ENCODE assay signal across 12 cellular contexts in genomic region chr1:183810756-183811155, GRCh38.
"Had no signal": no experiment of that assay in that cellular context is flagged by ENCODE, and none has a peak within 500 bp of the region (broad histone marks: within the 10 kb centered on the region; RNA-seq: fewer than 3 reads in every experiment).

No MANE protein-coding gene starts in this region.

- H3K36me3 ChIP-seq: ovary had no signal

- H3K9me3 ChIP-seq: ovary had no signal

- DNase-seq: activated CD4-positive, alpha-beta T cell treated with anti-CD3 and anti-CD28 coated beads, Interleukin-2, amount 10 ng/mL, durations not matched to agents 7 days and 5 days; activated CD8-positive, alpha-beta memory T cell treated with anti-CD3 and anti-CD28 coated beads for 24 hours; activated naive CD4-positive, alpha-beta T cell; activated naive CD8-positive, alpha-beta T cell treated with anti-CD3 and anti-CD28 coated beads, Interleukin-2, amount 10 ng/mL, durations not matched to agents 7 days and 5 days; anterior cingulate cortex; hypothalamus; midbrain; ovary; stimulated activated CD4-positive, alpha-beta T cell treated with anti-CD3 and anti-CD28 coated beads, Interleukin-4, amount 100 ng/mL, for 1 hour; stimulated activated naive B cell treated with anti-CD40 and anti-IgM and Interleukin-4, amounts not matched to agents 10 μg/mL and 1 μg/mL and 100 μg/mL, for 72 hours; trophoblast cell had no signal

- H3K9me3 Mint-ChIP-seq: activated CD4-positive, alpha-beta T cell treated with anti-CD3 and anti-CD28 coated beads, Interleukin-2, amount 10 ng/mL, durations not matched to agents 7 days and 5 days; stimulated activated naive B cell treated with anti-CD40 and anti-IgM and Interleukin-4, amounts not matched to agents 10 μg/mL and 1 μg/mL and 100 μg/mL, for 72 hours had no signal

- H3K27ac Mint-ChIP-seq: activated CD4-positive, alpha-beta T cell treated with anti-CD3 and anti-CD28 coated beads, Interleukin-2, amount 10 ng/mL, durations not matched to agents 7 days and 5 days; activated naive CD8-positive, alpha-beta T cell treated with anti-CD3 and anti-CD28 coated beads, Interleukin-2, amount 10 ng/mL, durations not matched to agents 7 days and 5 days; stimulated activated naive B cell treated with anti-CD40 and anti-IgM and Interleukin-4, amounts not matched to agents 10 μg/mL and 1 μg/mL and 100 μg/mL, for 72 hours had no signal

- H3K4me3 ChIP-seq: ovary had no signal

- H3K27ac ChIP-seq: ovary had no signal

- H3K4me1 Mint-ChIP-seq: activated naive CD8-positive, alpha-beta T cell treated with anti-CD3 and anti-CD28 coated beads, Interleukin-2, amount 10 ng/mL, durations not matched to agents 7 days and 5 days had no signal

- H3K27me3 ChIP-seq: ovary had no signal

- ATAC-seq: esophagus mucosa; stimulated activated naive B cell treated with anti-CD40 and anti-IgM and Interleukin-4, amounts not matched to agents 10 μg/mL and 1 μg/mL and 100 μg/mL, for 72 hours had no signal

- H3K4me3 Mint-ChIP-seq: activated CD4-positive, alpha-beta T cell treated with anti-CD3 and anti-CD28 coated beads, Interleukin-2, amount 10 ng/mL, durations not matched to agents 7 days and 5 days; activated naive CD8-positive, alpha-beta T cell treated with anti-CD3 and anti-CD28 coated beads, Interleukin-2, amount 10 ng/mL, durations not matched to agents 7 days and 5 days; stimulated activated naive B cell treated with anti-CD40 and anti-IgM and Interleukin-4, amounts not matched to agents 10 μg/mL and 1 μg/mL and 100 μg/mL, for 72 hours had no signal
